In genomic region chr22:44280665-44281188, GRCh38 we compare ENCODE assay signal across 27 cellular contexts. TPM values are rescaled to one million over a fixed set of nuclear protein-coding genes. Genes with fewer than 3 reads are reported as not detected.
"Had no signal": no experiment of that assay in that cellular context is flagged by ENCODE, and none has a peak within 500 bp of the region (broad histone marks: within the 10 kb centered on the region; RNA-seq: fewer than 3 reads in every experiment).

No MANE protein-coding gene starts in this region.

- H2AFZ ChIP-seq: neural progenitor cell had no signal

- H3K9ac ChIP-seq: neural progenitor cell had no signal

- H3K4me2 ChIP-seq: neural progenitor cell had no signal

- H3K4me1 ChIP-seq: left lung, lower lobe of right lung, pancreas, prostate gland, testis, thyroid gland, transverse colon, upper lobe of left lung, vagina had no signal

- H3K27ac ChIP-seq: left lung, lower lobe of right lung, neural progenitor cell, pancreas, prostate gland, skin epidermis, testis, thyroid gland, transverse colon, upper lobe of left lung, vagina had no signal

- ATAC-seq: left colon; left lung; lower lobe of right lung; naive thymus-derived CD8-positive, alpha-beta T cell; pancreas; right cardiac atrium; sciatic nerve had no signal

- H3K4me3 ChIP-seq: left lung, lower lobe of right lung, neural progenitor cell, pancreas, prostate gland, skin epidermis, testis, thyroid gland, transverse colon, upper lobe of left lung, vagina had no signal

- DNase-seq: hypothalamus; immature natural killer cell; kidney; left colon; lower lobe of right lung; mammary epithelial cell; mesenchymal stem cell; naive thymus-derived CD8-positive, alpha-beta T cell; retina; right cardiac atrium; stimulated activated CD4-positive, alpha-beta T cell treated with anti-CD3 and anti-CD28 coated beads, Interleukin-12 subunit alpha, Interleukin-12 subunit beta, amount 100 ng/mL, for 4 hours; stimulated activated CD4-positive, alpha-beta T cell treated with anti-CD3 and anti-CD28 coated beads, Interleukin-15, amount 100 ng/mL, for 24 hours; stimulated activated CD4-positive, alpha-beta T cell treated with anti-CD3 and anti-CD28 coated beads, Interleukin-2, amount 100 ng/mL, for 24 hours; stimulated activated CD4-positive, alpha-beta T cell treated with anti-CD3 and anti-CD28 coated beads, Interleukin-4, amount 100 ng/mL, for 1 hour; stimulated activated naive CD4-positive, alpha-beta T cell treated with Interleukin-2 at 50 U/mL for 16 hours; stimulated activated naive CD8-positive, alpha-beta T cell treated with anti-CD3 and anti-CD28 coated beads, Interleukin-15, amount 100 ng/mL, for 72 hours; testis; thyroid gland; transverse colon; upper lobe of left lung had no signal

- H3K36me3 ChIP-seq: left lung, lower lobe of right lung, neural progenitor cell, pancreas, prostate gland, thyroid gland, transverse colon, upper lobe of left lung, vagina had no signal

- H3K27me3 ChIP-seq: neural progenitor cell, pancreas, testis, thyroid gland, transverse colon, upper lobe of left lung, vagina had no signal

- H3K9me3 ChIP-seq: left lung, lower lobe of right lung, pancreas, prostate gland, testis, thyroid gland, transverse colon, upper lobe of left lung, vagina had no signal

RNA-seq across cellular contexts. Expression of gene SHISAL1, which starts 32.0 kb away (rescaled TPM):
- total RNA-seq: naive thymus-derived CD8-positive, alpha-beta T cell had no signal
- polyA plus RNA-seq: immature natural killer cell; naive thymus-derived CD8-positive, alpha-beta T cell had no signal
